In genomic region chr21:38126677-38127271, GRCh38 we compare ENCODE assay signal across 8 cellular contexts.
A peak's percentile ranks its signal among the peaks of the same experiment; 100 is the strongest.
DNase-seq lines count a peak whose midpoint lies in the region; ATAC-seq and FAIRE-seq lines count a peak whose summit lies in the region.

No MANE protein-coding gene starts in this region.

- DNase-seq in NCI-H2227 (lab: John Stamatoyannopoulos, UW; ENCODE audit: unreplicated experiment) (peak; percentile 21), NCI-H2227 treated with DMSO at 0.1 percent for 48 hours (lab: John Stamatoyannopoulos, UW) (no peak), NCI-H1417 (lab: John Stamatoyannopoulos, UW) (peak; percentile 48 to 85 (median 67)), T follicular helper cell (ENCODE audit: low read depth) (peak; percentile 20), astrocyte of the hippocampus (ENCODE audit: low read depth, low spot score) (peak; percentile 70)
- DNase-seq in stimulated activated CD4-positive, alpha-beta T cell treated with anti-CD3 and anti-CD28 coated beads, Interleukin-4, amount 100 ng/mL, for 1 hour = peak; percentile 48

- FAIRE-seq in islet of Langerhans (lab: Jason Lieb, UNC) = peak; percentile 17

- no peak for ATAC-seq in GM21825 (IDR thresholded peaks at IDR 0.05; ENCODE audit: unreplicated experiment)
